Comparison of ENCODE assay signal across 8 cellular contexts in genomic region chr21:45074818-45075605, GRCh38. TPM values are rescaled to one million over a fixed set of nuclear protein-coding genes. Genes with fewer than 3 reads are reported as not detected.
DNase-seq lines count a peak whose midpoint lies in the region; ATAC-seq, FAIRE-seq and TF ChIP-seq lines count a peak whose summit lies in the region.

No MANE protein-coding gene starts in this region.

- H3K4me3 ChIP-seq in Peyer's patch, result peak overlapping the region; percentile 67 to 100 (median 98)
- H3K4me3 ChIP-seq in keratinocyte (ENCODE audit: control insufficient read depth in 2 of 3, extremely low read depth in 1 of 3, insufficient read depth in 2 of 3, low read depth in 1 of 3, low read length in 3 of 3), result peak overlapping the region; percentile 77 to 83 (median 80)

- H3K9ac ChIP-seq in keratinocyte (ENCODE audit: control insufficient read depth, extremely low read depth, insufficient read depth, low read length), result peak overlapping the region; percentile 72

- no peaks in the 10 kb centered on the region for H3K36me3 Mint-ChIP-seq in MCF 10A (ENCODE audit: insufficient read depth, unreplicated experiment)

- H3K4me1 ChIP-seq in Peyer's patch (peaks cover 4 to 12% (median 8%) of the 10 kb centered on the region in 4 donors), keratinocyte (ENCODE audit: control insufficient read depth, extremely low read depth, insufficient read depth, low read length) (peaks cover 20% of the 10 kb centered on the region)

- TF ChIP-seq CTCF in Peyer's patch (IDR thresholded peaks at IDR 0.05), result no peak
- TF ChIP-seq CTCF in MCF 10A (IDR thresholded peaks at IDR 0.05; ENCODE audit: unreplicated experiment), result no peak
- TF ChIP-seq CTCF in keratinocyte (optimal IDR thresholded peaks at IDR 0.05 in 1 of 3, IDR thresholded peaks at IDR 0.05 in 1 of 3, conservative IDR thresholded peaks at IDR 0.05 in 1 of 3; ENCODE audit: extremely low read depth in 1 of 3, insufficient read depth in 2 of 3, low read length in 3 of 3), result no peak
- TF ChIP-seq CTCF in D721Med (IDR thresholded peaks at IDR 0.05; ENCODE audit: insufficient read depth, missing control alignments), result no peak

- peak; percentile 18 for ATAC-seq in HG02571 (IDR thresholded peaks at IDR 0.05; ENCODE audit: unreplicated experiment)
- ATAC-seq in HG03039 (IDR thresholded peaks at IDR 0.05; ENCODE audit: unreplicated experiment), result no peak

- H3K27ac ChIP-seq in Peyer's patch (peak overlapping the region in 3 of 4 donors; percentile 40 to 77 (median 72)), keratinocyte (ENCODE audit: control insufficient read depth, insufficient read depth, low read length) (no peak overlapping the region)

- no peaks in the 10 kb centered on the region for H3K9me3 ChIP-seq in Peyer's patch
- no peaks in the 10 kb centered on the region for H3K9me3 ChIP-seq in keratinocyte (ENCODE audit: control insufficient read depth, low read depth, low read length)

- peaks cover 31% of the 10 kb centered on the region for H3K79me2 ChIP-seq in keratinocyte (ENCODE audit: control insufficient read depth, insufficient read depth, low read length)

- POLR2A ChIA-PET in MCF 10A (lab: Yijun Ruan, JAX), result interaction anchor here (0.7 to 2.2 kb wide), 7 partner anchors 11 to 135 kb away, joined by 3 to 15 read pairs (median 5); partner anchors contain the start of gene SLX9

- H3K4me2 ChIP-seq in keratinocyte (ENCODE audit: control insufficient read depth, extremely low read depth, insufficient read depth, low read depth, low read length), result peak overlapping the region; percentile 96

- dilution Hi-C loops in keratinocyte (cut with MboI; ENCODE audit: extremely low pct_ligation_motif_present, low sequenced_read_pairs), result no loop called here

- FAIRE-seq in keratinocyte (lab: Jason Lieb, UNC), result no peak
- FAIRE-seq in D721Med (lab: Jason Lieb, UNC), result no peak

- H3K27me3 Mint-ChIP-seq in MCF 10A (ENCODE audit: insufficient read depth, unreplicated experiment), result no peaks in the 10 kb centered on the region

- H3K4me1 Mint-ChIP-seq in MCF 10A (ENCODE audit: insufficient read depth, unreplicated experiment), result peaks cover 19% of the 10 kb centered on the region

- CTCF ChIA-PET in MCF 10A (lab: Yijun Ruan, JAX), result interaction anchor here (1.3 to 5.7 kb wide), 4 partner anchors 54 to 125 kb away, joined by 4 to 37 read pairs (median 14); no protein-coding TSS in a partner anchor

- TF ChIP-seq POLR2A in Peyer's patch (IDR thresholded peaks at IDR 0.05), result no peak

- intact Hi-C loops in MCF 10A (cut with micrococcal nuclease), result no loop called here

- H3K27me3 ChIP-seq in Peyer's patch (no peaks in the 10 kb centered on the region), keratinocyte (ENCODE audit: control insufficient read depth, extremely low read depth, insufficient read depth, low read length) (no peaks in the 10 kb centered on the region)

- H3K27ac Mint-ChIP-seq in MCF 10A (ENCODE audit: low read depth, unreplicated experiment), result no peak overlapping the region

- no peaks in the 10 kb centered on the region for H3K36me3 ChIP-seq in Peyer's patch
- no peaks in the 10 kb centered on the region for H3K36me3 ChIP-seq in keratinocyte (ENCODE audit: control insufficient read depth in 2 of 2, extremely low read depth in 1 of 2, insufficient read depth in 2 of 2, low read length in 2 of 2)

- peak overlapping the region; percentile 71 for H3K4me3 Mint-ChIP-seq in MCF 10A (ENCODE audit: unreplicated experiment)

- H4K20me1 ChIP-seq in keratinocyte (ENCODE audit: control insufficient read depth, extremely low read depth, insufficient read depth, low read length), result peaks cover 4% of the 10 kb centered on the region

- H2AFZ ChIP-seq in keratinocyte (ENCODE audit: control insufficient read depth, low read length), result peak overlapping the region; percentile 65

- DNase-seq in D341Med (ENCODE audit: low spot score) (peak; percentile 86), Peyer's patch (peak in 2 of 3 donors; percentile 50 to 58), MCF 10A (ENCODE audit: unreplicated experiment) (peak; percentile 13), keratinocyte (ENCODE audit: low read depth, low spot score) (no peak), D721Med (ENCODE audit: insufficient read length, low spot score) (no peak)
- DNase-seq in stimulated activated CD4-positive, alpha-beta T cell treated with anti-CD3 and anti-CD28 coated beads, Interleukin-4, amount 100 ng/mL, for 1 hour, result peak; percentile 43

- no peaks in the 10 kb centered on the region for H3K9me3 Mint-ChIP-seq in MCF 10A (ENCODE audit: unreplicated experiment)

- H3K9me1 ChIP-seq in keratinocyte (ENCODE audit: control insufficient read depth, extremely low read depth, insufficient read depth, low read length), result no peaks in the 10 kb centered on the region

- no TSS peak for BruUV-seq in MCF 10A (replicated peaks; lab: Mats Ljungman, UMichigan)

RNA-seq across cellular contexts. Expression of gene ADARB1, which starts 0.6 kb away (rescaled TPM):
- total RNA-seq in Peyer's patch, result 10 to 100 TPM in 2 of 4 donors, 1 to 10 TPM in 2; 7.4 to 47.9 (median 10.0) TPM
- total RNA-seq in MCF 10A (2022), result 18.1 and 19.4 TPM in 2 replicates
- 10.9 to 13.5 TPM (median 13.0 TPM) in 3 replicates for polyA plus RNA-seq in keratinocyte
- 7.1 TPM for polyA plus RNA-seq in keratinocyte (2011; ENCODE audit: low read depth)
- 9.4 and 10.5 TPM in 2 replicates for polyA plus RNA-seq in keratinocyte (2011; cell fraction: cytosol; rRNA removed)
- 27.9 and 35.6 TPM in 2 replicates for polyA plus RNA-seq in keratinocyte (2011; cell fraction: nucleus; rRNA removed)
- 7.8 and 19.4 TPM in 2 replicates for polyA plus RNA-seq in keratinocyte (2012; ENCODE audit: low replicate concordance)
- polyA minus RNA-seq in keratinocyte, result 15.5 to 39.2 TPM (median 19.8 TPM) in 3 replicates
- polyA minus RNA-seq in keratinocyte (2011; cell fraction: cytosol; rRNA and poly(A)+ RNA removed), result 10.0 TPM
- polyA minus RNA-seq in keratinocyte (2011; cell fraction: nucleus; rRNA and poly(A)+ RNA removed), result 13.6 and 31.1 TPM in 2 replicates

Comparison
In these comparisons a context has a peak if more than half of its experiments do, and no peak if none do; other contexts are left out.
1. DNase-seq: peak in D341Med (single experiment), Peyer's patch (2 of 3), MCF 10A (single experiment) and stimulated activated CD4-positive, alpha-beta T cell treated with anti-CD3 and anti-CD28 coated beads, Interleukin-4, amount 100 ng/mL, for 1 hour (single experiment); none in keratinocyte (single experiment) and D721Med (single experiment).